ENCODE assay signal across 7 cellular contexts in the genomic region with DNA sequence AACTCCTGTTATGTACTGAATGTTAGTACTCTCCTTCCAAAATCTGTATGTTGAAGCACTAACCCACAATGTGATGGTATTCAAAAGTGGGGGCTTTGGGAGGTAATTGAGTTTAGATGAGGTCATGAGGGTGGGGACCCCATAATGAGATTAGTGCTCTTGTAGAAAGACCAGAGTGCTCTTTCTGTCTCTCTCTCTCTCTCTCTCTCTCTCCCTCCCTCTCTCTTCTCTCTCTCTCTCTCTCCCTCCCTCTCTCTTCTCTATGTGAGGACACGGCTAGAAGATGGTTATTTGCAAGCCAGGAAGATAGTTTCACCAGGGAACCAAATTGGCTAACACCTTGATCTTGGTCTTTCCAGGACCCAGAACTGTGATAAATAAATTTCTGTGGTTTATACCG.
"Had no signal": no experiment of that assay in that cellular context is flagged by ENCODE, and none has a peak within 500 bp of the region (broad histone marks: within the 10 kb centered on the region; RNA-seq: fewer than 3 reads in every experiment).

No MANE protein-coding gene starts in this region.

- H3K36me3 Mint-ChIP-seq: IgD-negative memory B cell had no signal

- H3K27ac ChIP-seq: HL-60 had no signal

- H3K4me1 Mint-ChIP-seq: IgD-negative memory B cell had no signal

- H3K27ac Mint-ChIP-seq: IgD-negative memory B cell had no signal

- H3K4me3 ChIP-seq: K562 had no signal

- ATAC-seq: HepG2, K562 had no signal

- H3K4me3 Mint-ChIP-seq: IgD-negative memory B cell had no signal

- H3K27me3 Mint-ChIP-seq: IgD-negative memory B cell had no signal

- DNase-seq: IMR-90, KBM-7, KG1 had no signal
